In the genomic region with DNA sequence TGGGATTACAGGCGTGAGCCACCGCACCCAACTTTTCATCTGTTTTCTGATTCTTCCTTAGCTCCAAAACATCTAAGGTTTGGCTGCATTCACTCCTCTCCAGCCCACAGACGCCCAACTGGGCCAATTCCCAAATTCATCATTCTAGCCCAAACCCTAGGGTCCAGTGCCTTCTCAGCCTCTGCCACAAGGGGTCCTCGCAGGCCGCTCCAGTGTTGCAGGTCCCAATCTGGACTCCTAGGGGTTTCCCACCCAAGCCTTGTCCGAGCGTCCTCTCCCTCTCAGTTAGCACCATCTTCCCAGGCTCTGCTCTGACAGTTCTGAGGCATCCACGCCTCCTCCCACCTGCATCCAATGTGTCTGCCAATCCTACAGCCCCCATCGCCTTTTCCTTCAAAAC, we compare ENCODE assay signal across 5 cellular contexts. TPM values are rescaled to one million over a fixed set of nuclear protein-coding genes. Genes with fewer than 3 reads are reported as not detected.
A peak's percentile ranks its signal among the peaks of the same experiment; 100 is the strongest.
DNase-seq lines count a peak whose midpoint lies in the region; ATAC-seq, FAIRE-seq and TF ChIP-seq lines count a peak whose summit lies in the region.
"Not testable (repeated sequence)": the region's sequence is repeated elsewhere in the genome, so short reads cannot be mapped to it uniquely, and the experiment has no call there.

No MANE protein-coding gene starts in this region.

- CTCF ChIA-PET in HCT116 (lab: Charles Lee); activated CD8-positive, alpha-beta T cell treated with anti-CD3 and anti-CD28 coated beads for 36 hours (lab: Charles Lee); endothelial cell of umbilical vein (lab: Charles Lee): not testable (repeated sequence)

- ATAC-seq in HCT116: peak; percentile 82
- peak; percentile 56 for ATAC-seq in activated CD8-positive, alpha-beta T cell treated with anti-CD3 and anti-CD28 coated beads for 36 hours
- peak in 2 of 3 donors; percentile 81 to 88 for ATAC-seq in natural killer cell

- not testable (repeated sequence) for H3K9me3 ChIP-seq in HCT116 (ENCODE audit: control insufficient read depth in 1 of 2, insufficient read depth in 1 of 2, low read depth in 1 of 2, low read length in 2 of 2); endothelial cell of umbilical vein (replicated peaks; ENCODE audit: control insufficient read depth, insufficient read depth, low read length); keratinocyte (ENCODE audit: control insufficient read depth, low read depth, low read length)

- peak; percentile 78 for FAIRE-seq in endothelial cell of umbilical vein (lab: Jason Lieb, UNC)
- peak; percentile 73 for FAIRE-seq in keratinocyte (lab: Jason Lieb, UNC)

- H3K27ac ChIP-seq in HCT116 (ENCODE audit: low read depth, low read length); endothelial cell of umbilical vein (ENCODE audit: insufficient read depth, low read depth, low read length); keratinocyte (ENCODE audit: control insufficient read depth, insufficient read depth, low read length): not testable (repeated sequence)

- DNase-seq in HCT116 (ENCODE audit: low read depth, low spot score); activated CD8-positive, alpha-beta T cell treated with anti-CD3 and anti-CD28 coated beads for 36 hours; endothelial cell of umbilical vein (ENCODE audit: low read depth, low spot score); keratinocyte (ENCODE audit: low read depth, low spot score); natural killer cell: not testable (repeated sequence)

- H3K27me3 Mint-ChIP-seq in activated CD8-positive, alpha-beta T cell treated with anti-CD3 and anti-CD28 coated beads for 36 hours; natural killer cell (ENCODE audit: low read depth in 2 of 2): not testable (repeated sequence)

- not testable (repeated sequence) for H3K9me3 Mint-ChIP-seq in activated CD8-positive, alpha-beta T cell treated with anti-CD3 and anti-CD28 coated beads for 36 hours; natural killer cell

- H3K4me2 ChIP-seq in HCT116 (ENCODE audit: low read length); endothelial cell of umbilical vein (ENCODE audit: insufficient read depth, low read length); keratinocyte (ENCODE audit: control insufficient read depth, extremely low read depth, insufficient read depth, low read depth, low read length): not testable (repeated sequence)

- not testable (repeated sequence) for H3K9me1 ChIP-seq in endothelial cell of umbilical vein (replicated peaks; ENCODE audit: control insufficient read depth, extremely low read depth, insufficient read depth, low read length); keratinocyte (ENCODE audit: control insufficient read depth, extremely low read depth, insufficient read depth, low read length)

- not testable (repeated sequence) for H3K79me2 ChIP-seq in HCT116 (ENCODE audit: insufficient read depth, low read length); endothelial cell of umbilical vein (ENCODE audit: control insufficient read depth, insufficient read depth, low read length); keratinocyte (ENCODE audit: control insufficient read depth, insufficient read depth, low read length)

- H4K20me1 ChIP-seq in HCT116 (ENCODE audit: insufficient read depth); endothelial cell of umbilical vein (replicated peaks; ENCODE audit: control insufficient read depth, extremely low read depth, insufficient read depth, low read length); keratinocyte (ENCODE audit: control insufficient read depth, extremely low read depth, insufficient read depth, low read length): not testable (repeated sequence)

- H3K27me3 ChIP-seq in HCT116 (ENCODE audit: insufficient read depth, low read length); endothelial cell of umbilical vein (ENCODE audit: control insufficient read depth in 2 of 2, insufficient read depth in 2 of 2, low read length in 2 of 2); keratinocyte (ENCODE audit: control insufficient read depth, extremely low read depth, insufficient read depth, low read length): not testable (repeated sequence)

- TF ChIP-seq CTCF in HCT116 (IDR thresholded peaks at IDR 0.05 in 2 of 3, conservative IDR thresholded peaks at IDR 0.05 in 1 of 3; ENCODE audit: borderline replicate concordance in 1 of 3, insufficient read depth in 1 of 3, low read depth in 2 of 3, low read length in 2 of 3); activated CD8-positive, alpha-beta T cell treated with anti-CD3 and anti-CD28 coated beads for 36 hours (IDR thresholded peaks at IDR 0.05); endothelial cell of umbilical vein (IDR thresholded peaks at IDR 0.05; ENCODE audit: extremely low read depth in 1 of 2, insufficient read depth in 1 of 2, low read depth in 1 of 2, low read length in 2 of 2); keratinocyte (optimal IDR thresholded peaks at IDR 0.05 in 1 of 3, IDR thresholded peaks at IDR 0.05 in 1 of 3, conservative IDR thresholded peaks at IDR 0.05 in 1 of 3; ENCODE audit: extremely low read depth in 1 of 3, insufficient read depth in 2 of 3, low read length in 3 of 3); natural killer cell (IDR thresholded peaks at IDR 0.05): not testable (repeated sequence)

- TF ChIP-seq RAD21 in HCT116 (IDR thresholded peaks at IDR 0.05; ENCODE audit: low read depth): not testable (repeated sequence)

- H3K4me1 ChIP-seq in HCT116 (ENCODE audit: control insufficient read depth in 1 of 2, insufficient read depth in 2 of 2, low read length in 2 of 2); endothelial cell of umbilical vein (ENCODE audit: control insufficient read depth, extremely low read depth, insufficient read depth, low read length); keratinocyte (ENCODE audit: control insufficient read depth, extremely low read depth, insufficient read depth, low read length): not testable (repeated sequence)

- H3K36me3 Mint-ChIP-seq in activated CD8-positive, alpha-beta T cell treated with anti-CD3 and anti-CD28 coated beads for 36 hours (ENCODE audit: low read depth); natural killer cell: not testable (repeated sequence)

- not testable (repeated sequence) for H3K9ac ChIP-seq in HCT116 (ENCODE audit: low read length); endothelial cell of umbilical vein (replicated peaks; ENCODE audit: extremely low read depth, insufficient read depth, low read length); keratinocyte (ENCODE audit: control insufficient read depth, extremely low read depth, insufficient read depth, low read length)

- dilution Hi-C loops in endothelial cell of umbilical vein (cut with MboI; ENCODE audit: extremely low pct_ligation_motif_present, low sequenced_read_pairs); keratinocyte (cut with MboI; ENCODE audit: extremely low pct_ligation_motif_present, low sequenced_read_pairs): not testable (repeated sequence)

- POLR2A ChIA-PET in HCT116 (lab: Charles Lee); activated CD8-positive, alpha-beta T cell treated with anti-CD3 and anti-CD28 coated beads for 36 hours (lab: Charles Lee); endothelial cell of umbilical vein (lab: Charles Lee): not testable (repeated sequence)

- H3K27ac Mint-ChIP-seq in activated CD8-positive, alpha-beta T cell treated with anti-CD3 and anti-CD28 coated beads for 36 hours; natural killer cell: not testable (repeated sequence)

- not testable (repeated sequence) for H3K4me1 Mint-ChIP-seq in activated CD8-positive, alpha-beta T cell treated with anti-CD3 and anti-CD28 coated beads for 36 hours (ENCODE audit: low read depth); natural killer cell

- H3K9me2 ChIP-seq in HCT116 (ENCODE audit: insufficient read depth): not testable (repeated sequence)

- not testable (repeated sequence) for TF ChIP-seq POLR2A in HCT116 (IDR thresholded peaks at IDR 0.05; ENCODE audit: borderline replicate concordance, extremely low read depth, insufficient read depth, insufficient read length); endothelial cell of umbilical vein (IDR thresholded peaks at IDR 0.05; ENCODE audit: low read depth, low read length)

- H3K4me3 ChIP-seq in HCT116 (replicated peaks in 1 of 2; ENCODE audit: low read depth in 1 of 2, low read length in 2 of 2); endothelial cell of umbilical vein (replicated peaks in 1 of 3; ENCODE audit: insufficient read depth in 1 of 3, low read depth in 1 of 3, low read length in 3 of 3); keratinocyte (ENCODE audit: control insufficient read depth in 2 of 3, extremely low read depth in 1 of 3, insufficient read depth in 2 of 3, low read depth in 1 of 3, low read length in 3 of 3): not testable (repeated sequence)

- H3K36me3 ChIP-seq in HCT116 (ENCODE audit: control insufficient read depth in 1 of 2, insufficient read depth in 2 of 2, low read length in 2 of 2); endothelial cell of umbilical vein (ENCODE audit: control insufficient read depth in 2 of 2, extremely low read depth in 1 of 2, insufficient read depth in 2 of 2, low read length in 2 of 2); keratinocyte (ENCODE audit: control insufficient read depth in 2 of 2, extremely low read depth in 1 of 2, insufficient read depth in 2 of 2, low read length in 2 of 2): not testable (repeated sequence)

- not testable (repeated sequence) for H2AFZ ChIP-seq in HCT116 (ENCODE audit: low read depth, low read length, poor library complexity, severe bottlenecking); endothelial cell of umbilical vein (ENCODE audit: low read depth, low read length); keratinocyte (ENCODE audit: control insufficient read depth, low read length)

- RAD21 ChIA-PET in HCT116 (lab: Charles Lee; ENCODE audit: low non-redundant PET in 1 of 2, low total read pairs in 2 of 2, uncharacterized antibody in 2 of 2, unreplicated experiment in 2 of 2): not testable (repeated sequence)

- not testable (repeated sequence) for BruUV-seq in HCT116 (replicated peaks; lab: Mats Ljungman, UMichigan); endothelial cell of umbilical vein (replicated peaks; lab: Mats Ljungman, UMichigan)

- intact Hi-C loops in HCT116 (cut with micrococcal nuclease); activated CD8-positive, alpha-beta T cell treated with anti-CD3 and anti-CD28 coated beads for 36 hours (cut with micrococcal nuclease); endothelial cell of umbilical vein (cut with micrococcal nuclease); natural killer cell (cut with micrococcal nuclease): not testable (repeated sequence)

- not testable (repeated sequence) for H3K4me3 Mint-ChIP-seq in activated CD8-positive, alpha-beta T cell treated with anti-CD3 and anti-CD28 coated beads for 36 hours; natural killer cell

RNA-seq across cellular contexts. Expression of a gene that starts 16.8 kb away (rescaled TPM):
- total RNA-seq in HCT116 (2021; ENCODE audit: unreplicated experiment) (86.2 TPM), endothelial cell of umbilical vein (84.9 and 86.7 TPM in 2 replicates), natural killer cell (10 to 100 TPM; 17.0 to 47.1 (median 38.7) TPM)
- 90.4 and 96.8 TPM in 2 replicates for polyA plus RNA-seq in HCT116 (2012)
- 10 to 100 TPM; 59.0 to 62.2 TPM for total RNA-seq in activated CD8-positive, alpha-beta T cell treated with anti-CD3 and anti-CD28 coated beads for 36 hours
- polyA plus RNA-seq in endothelial cell of umbilical vein (190 and 255 TPM in 2 replicates), keratinocyte (14.1 to 18.3 TPM (median 15.4 TPM) in 3 replicates)
- polyA plus RNA-seq in endothelial cell of umbilical vein (2011; cell fraction: cytosol; rRNA removed): 119 and 129 TPM in 2 replicates
- 45.1 and 52.5 TPM in 2 replicates for polyA plus RNA-seq in endothelial cell of umbilical vein (2011; cell fraction: nucleus; rRNA removed)
- polyA plus RNA-seq in endothelial cell of umbilical vein (2012): 52.9 and 57.1 TPM in 2 replicates
- polyA minus RNA-seq in endothelial cell of umbilical vein (23.9 and 30.9 TPM in 2 replicates), keratinocyte (3.6 to 14.5 TPM (median 5.7 TPM) in 3 replicates)
- 48.5 TPM for polyA minus RNA-seq in endothelial cell of umbilical vein (2011; cell fraction: cytosol; rRNA and poly(A)+ RNA removed)
- polyA minus RNA-seq in endothelial cell of umbilical vein (2011; cell fraction: nucleus; rRNA and poly(A)+ RNA removed): 7.3 and 9.9 TPM in 2 replicates
- polyA plus RNA-seq in keratinocyte (2011; ENCODE audit: low read depth): 3.8 TPM
- polyA plus RNA-seq in keratinocyte (2011; cell fraction: cytosol; rRNA removed): 9.3 and 20.9 TPM in 2 replicates
- polyA plus RNA-seq in keratinocyte (2011; cell fraction: nucleus; rRNA removed): 11.8 and 18.1 TPM in 2 replicates
- polyA plus RNA-seq in keratinocyte (2012; ENCODE audit: low replicate concordance): 5.2 and 24.3 TPM in 2 replicates
- 23.8 TPM for polyA minus RNA-seq in keratinocyte (2011; cell fraction: cytosol; rRNA and poly(A)+ RNA removed)
- polyA minus RNA-seq in keratinocyte (2011; cell fraction: nucleus; rRNA and poly(A)+ RNA removed): 4.3 and 7.7 TPM in 2 replicates

RNA-seq across cellular contexts. Expression of a gene that starts 29.8 kb away (rescaled TPM):
- total RNA-seq in HCT116 (2021; ENCODE audit: unreplicated experiment) (86.9 TPM), endothelial cell of umbilical vein (60.2 and 62.0 TPM in 2 replicates), natural killer cell (10 to 100 TPM; 19.3 to 28.5 (median 28.4) TPM)
- polyA plus RNA-seq in HCT116 (2012): 126 and 168 TPM in 2 replicates
- total RNA-seq in activated CD8-positive, alpha-beta T cell treated with anti-CD3 and anti-CD28 coated beads for 36 hours: 10 to 100 TPM; 72.2 to 84.3 TPM
- polyA plus RNA-seq in endothelial cell of umbilical vein (169 and 196 TPM in 2 replicates), keratinocyte (46.7 to 115 TPM (median 59.2 TPM) in 3 replicates)
- polyA plus RNA-seq in endothelial cell of umbilical vein (2011; cell fraction: cytosol; rRNA removed): 60.1 and 63.3 TPM in 2 replicates
- 27.0 and 32.6 TPM in 2 replicates for polyA plus RNA-seq in endothelial cell of umbilical vein (2011; cell fraction: nucleus; rRNA removed)
- polyA plus RNA-seq in endothelial cell of umbilical vein (2012): 74.3 and 105 TPM in 2 replicates
- polyA minus RNA-seq in endothelial cell of umbilical vein (54.9 and 60.2 TPM in 2 replicates), keratinocyte (48.5 to 132 TPM (median 79.5 TPM) in 3 replicates)
- polyA minus RNA-seq in endothelial cell of umbilical vein (2011; cell fraction: cytosol; rRNA and poly(A)+ RNA removed): 60.9 TPM
- polyA minus RNA-seq in endothelial cell of umbilical vein (2011; cell fraction: nucleus; rRNA and poly(A)+ RNA removed): 17.9 and 21.0 TPM in 2 replicates
- polyA plus RNA-seq in keratinocyte (2011; ENCODE audit: low read depth): 58.6 TPM
- polyA plus RNA-seq in keratinocyte (2011; cell fraction: cytosol; rRNA removed): 42.1 and 64.0 TPM in 2 replicates
- polyA plus RNA-seq in keratinocyte (2011; cell fraction: nucleus; rRNA removed): 30.3 and 44.0 TPM in 2 replicates
- polyA plus RNA-seq in keratinocyte (2012; ENCODE audit: low replicate concordance): 83.6 and 149 TPM in 2 replicates
- polyA minus RNA-seq in keratinocyte (2011; cell fraction: cytosol; rRNA and poly(A)+ RNA removed): 104 TPM
- polyA minus RNA-seq in keratinocyte (2011; cell fraction: nucleus; rRNA and poly(A)+ RNA removed): 10.7 and 12.5 TPM in 2 replicates

RNA-seq across cellular contexts. Expression of a gene that starts 30.0 kb away (rescaled TPM):
- total RNA-seq in HCT116 (2021; ENCODE audit: unreplicated experiment) (2,379 TPM), endothelial cell of umbilical vein (1,555 and 1,664 TPM in 2 replicates), natural killer cell (1,000 to 10,000 TPM; 1,133 to 1,486 (median 1,403) TPM)
- polyA plus RNA-seq in HCT116 (2012): 2,859 and 3,193 TPM in 2 replicates
- total RNA-seq in activated CD8-positive, alpha-beta T cell treated with anti-CD3 and anti-CD28 coated beads for 36 hours: 1,000 to 10,000 TPM; 2,450 to 2,492 TPM
- polyA plus RNA-seq in endothelial cell of umbilical vein (865 and 990 TPM in 2 replicates), keratinocyte (430 to 1,004 TPM (median 960 TPM) in 3 replicates)
- 799 and 842 TPM in 2 replicates for polyA plus RNA-seq in endothelial cell of umbilical vein (2011; cell fraction: cytosol; rRNA removed)
- 200 and 336 TPM in 2 replicates for polyA plus RNA-seq in endothelial cell of umbilical vein (2011; cell fraction: nucleus; rRNA removed)
- polyA plus RNA-seq in endothelial cell of umbilical vein (2012): 2,106 and 2,592 TPM in 2 replicates
- polyA minus RNA-seq in endothelial cell of umbilical vein (420 and 491 TPM in 2 replicates), keratinocyte (218 to 385 TPM (median 355 TPM) in 3 replicates)
- polyA minus RNA-seq in endothelial cell of umbilical vein (2011; cell fraction: cytosol; rRNA and poly(A)+ RNA removed): 322 TPM
- 48.7 and 96.3 TPM in 2 replicates for polyA minus RNA-seq in endothelial cell of umbilical vein (2011; cell fraction: nucleus; rRNA and poly(A)+ RNA removed)
- polyA plus RNA-seq in keratinocyte (2011; ENCODE audit: low read depth): 75.0 TPM
- 717 and 850 TPM in 2 replicates for polyA plus RNA-seq in keratinocyte (2011; cell fraction: cytosol; rRNA removed)
- polyA plus RNA-seq in keratinocyte (2011; cell fraction: nucleus; rRNA removed): 223 and 243 TPM in 2 replicates
- 1,795 and 2,911 TPM in 2 replicates for polyA plus RNA-seq in keratinocyte (2012; ENCODE audit: low replicate concordance)
- polyA minus RNA-seq in keratinocyte (2011; cell fraction: cytosol; rRNA and poly(A)+ RNA removed): 423 TPM
- 79.0 and 83.0 TPM in 2 replicates for polyA minus RNA-seq in keratinocyte (2011; cell fraction: nucleus; rRNA and poly(A)+ RNA removed)

RNA-seq across cellular contexts. Expression of a gene that starts 51.7 kb away (rescaled TPM):
- 21.7 TPM for total RNA-seq in HCT116 (2021; ENCODE audit: unreplicated experiment)
- polyA plus RNA-seq in HCT116 (2012): 13.1 and 14.4 TPM in 2 replicates
- 1 to 10 TPM; 3.6 TPM for total RNA-seq in activated CD8-positive, alpha-beta T cell treated with anti-CD3 and anti-CD28 coated beads for 36 hours
- total RNA-seq in endothelial cell of umbilical vein: 26.3 and 30.0 TPM in 2 replicates
- polyA plus RNA-seq in endothelial cell of umbilical vein: 22.1 and 25.0 TPM in 2 replicates
- 10.9 and 14.4 TPM in 2 replicates for polyA plus RNA-seq in endothelial cell of umbilical vein (2011; cell fraction: cytosol; rRNA removed)
- 47.3 and 47.4 TPM in 2 replicates for polyA plus RNA-seq in endothelial cell of umbilical vein (2011; cell fraction: nucleus; rRNA removed)
- polyA plus RNA-seq in endothelial cell of umbilical vein (2012): 6.1 and 11.4 TPM in 2 replicates
- polyA minus RNA-seq in endothelial cell of umbilical vein: 8.3 and 8.7 TPM in 2 replicates
- not detected for polyA minus RNA-seq in endothelial cell of umbilical vein (2011; cell fraction: cytosol; rRNA and poly(A)+ RNA removed)
- 6.3 and 14.1 TPM in 2 replicates for polyA minus RNA-seq in endothelial cell of umbilical vein (2011; cell fraction: nucleus; rRNA and poly(A)+ RNA removed)
- 0.15 to 0.27 TPM (median 0.16 TPM) in 3 replicates for polyA plus RNA-seq in keratinocyte
- 0.14 TPM for polyA plus RNA-seq in keratinocyte (2011; ENCODE audit: low read depth)
- polyA plus RNA-seq in keratinocyte (2011; cell fraction: cytosol; rRNA removed): 0.13 TPM in 1 of 2 replicates, not detected in the other
- 0.37 and 0.38 TPM in 2 replicates for polyA plus RNA-seq in keratinocyte (2011; cell fraction: nucleus; rRNA removed)
- polyA plus RNA-seq in keratinocyte (2012; ENCODE audit: low replicate concordance): 0.13 and 0.48 TPM in 2 replicates
- polyA minus RNA-seq in keratinocyte: 0.07 to 0.10 TPM in 2 of 3 replicates, not detected in the other
- polyA minus RNA-seq in keratinocyte (2011; cell fraction: cytosol; rRNA and poly(A)+ RNA removed): not detected
- polyA minus RNA-seq in keratinocyte (2011; cell fraction: nucleus; rRNA and poly(A)+ RNA removed): not detected in 2 replicates
- total RNA-seq in natural killer cell: 10 to 100 TPM in 1 of 3 donors, 1 to 10 TPM in 2; 5.7 to 16.9 (median 8.4) TPM
